ENCODE assay signal across 8 cellular contexts in the genomic region with DNA sequence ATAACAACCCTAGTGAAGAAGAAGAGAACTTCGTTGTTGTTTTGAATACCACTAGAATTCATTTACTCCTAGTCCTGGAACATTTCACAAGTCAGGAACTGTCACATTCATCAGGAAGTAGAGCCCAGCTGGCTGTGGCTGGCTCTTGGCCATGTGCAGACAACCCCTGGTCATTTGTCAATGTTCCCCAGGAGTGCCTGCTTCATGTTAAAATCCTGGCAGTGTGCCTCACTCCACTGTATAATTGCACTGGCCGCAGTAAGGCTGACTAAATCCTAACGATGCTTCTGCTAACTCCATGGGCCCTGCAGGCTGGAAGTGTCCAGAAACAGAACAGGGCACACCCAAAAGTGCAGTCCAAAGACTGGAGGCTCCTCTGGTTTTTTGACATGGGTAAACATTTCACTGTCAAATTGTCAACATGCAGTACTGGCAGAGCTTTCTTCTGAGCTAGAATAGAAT. TPM values are rescaled to one million over a fixed set of nuclear protein-coding genes. Genes with fewer than 3 reads are reported as not detected.
A peak's percentile ranks its signal among the peaks of the same experiment; 100 is the strongest.
DNase-seq lines count a peak whose midpoint lies in the region; ATAC-seq and TF ChIP-seq lines count a peak whose summit lies in the region.

No MANE protein-coding gene starts in this region.

- no peaks in the 10 kb centered on the region for H3K9me3 Mint-ChIP-seq in osteocyte (ENCODE audit: unreplicated experiment)

- no peak overlapping the region for H3K4me3 Mint-ChIP-seq in osteocyte (ENCODE audit: unreplicated experiment)

- no peaks in the 10 kb centered on the region for H3K9me3 ChIP-seq in esophagus muscularis mucosa

- intact Hi-C loops in esophagus muscularis mucosa (cut with DNase I) = no loop called here

- 0% methylated on average over 3 of the region's 3 CpGs for WGBS in esophagus muscularis mucosa

- DNase-seq in Caki2 (ENCODE audit: low read depth) = peak; percentile 14
- DNase-seq in NCI-H345 (lab: John Stamatoyannopoulos, UW) = peak; percentile 86
- peak; percentile 98 for DNase-seq in esophagus muscularis mucosa (ENCODE audit: extremely low spot score)
- no peak for DNase-seq in osteocyte (ENCODE audit: extremely low spot score, unreplicated experiment)
- no peak for DNase-seq in stimulated activated CD4-positive, alpha-beta T cell treated with anti-CD3 and anti-CD28 coated beads, Interleukin-4, amount 100 ng/mL, for 1 hour
- DNase-seq in activated naive CD4-positive, alpha-beta T cell (lab: John Stamatoyannopoulos, UW) = no peak

- peaks cover 18% of the 10 kb centered on the region for H3K27me3 Mint-ChIP-seq in osteocyte (ENCODE audit: unreplicated experiment)

- no peaks in the 10 kb centered on the region for H3K36me3 Mint-ChIP-seq in osteocyte (ENCODE audit: unreplicated experiment)

- H3K4me3 ChIP-seq in esophagus muscularis mucosa = peak overlapping the region in 1 of 4 donors; percentile 19

- H3K4me1 Mint-ChIP-seq in osteocyte (ENCODE audit: unreplicated experiment) = peaks cover 8% of the 10 kb centered on the region

- no peak for TF ChIP-seq EP300 in esophagus muscularis mucosa (IDR thresholded peaks at IDR 0.05)

- no peaks in the 10 kb centered on the region for H3K27me3 ChIP-seq in esophagus muscularis mucosa

- TF ChIP-seq CTCF in esophagus muscularis mucosa (IDR thresholded peaks at IDR 0.05) (no peak), osteocyte (IDR thresholded peaks at IDR 0.05) (no peak)

- in situ Hi-C loops in Caki2 (cut with HindIII; ENCODE audit: low pct_unique_long_range_greater_than_20kb, low sequenced_read_pairs) = no loop called here

- peak overlapping the region; percentile 54 to 80 (median 66) for H3K27ac ChIP-seq in esophagus muscularis mucosa (replicated peaks in 1 of 4)

- ATAC-seq in HG03095 (IDR thresholded peaks at IDR 0.05; ENCODE audit: unreplicated experiment) (no peak), HG02938 (IDR thresholded peaks at IDR 0.05; ENCODE audit: unreplicated experiment) (no peak)

- peak overlapping the region; percentile 12 for H3K27ac Mint-ChIP-seq in osteocyte (ENCODE audit: unreplicated experiment)

- H3K4me1 ChIP-seq in esophagus muscularis mucosa = peaks cover 17 to 37% (median 28%) of the 10 kb centered on the region in 4 donors

- TF ChIP-seq POLR2A in esophagus muscularis mucosa (IDR thresholded peaks at IDR 0.05; ENCODE audit: low read depth) = no peak

- no peaks in the 10 kb centered on the region for H3K36me3 ChIP-seq in esophagus muscularis mucosa

RNA-seq across cellular contexts. Expression of a gene that starts 41.5 kb away (rescaled TPM):
- total RNA-seq in Caki2 (2014; rRNA removed; shearing (Covaris generic); ENCODE audit: low replicate concordance) = 52.7 and 53.6 TPM in 2 replicates
- under 1 TPM in 1 of 4 donors, not detected in 3; 0.83 TPM for total RNA-seq in esophagus muscularis mucosa
- total RNA-seq in osteocyte = not detected in 2 replicates

Comparison
In these comparisons a context has a peak if more than half of its experiments do, and no peak if none do; other contexts are left out.
1. DNase-seq: peak in Caki2 (single experiment), NCI-H345 (single experiment) and esophagus muscularis mucosa (single experiment); none in osteocyte (single experiment), stimulated activated CD4-positive, alpha-beta T cell treated with anti-CD3 and anti-CD28 coated beads, Interleukin-4, amount 100 ng/mL, for 1 hour (single experiment) and activated naive CD4-positive, alpha-beta T cell (0 of 4).
2. RNA of a gene that starts 41.5 kb away (total RNA-seq): 52.7 to 53.6 TPM in Caki2; 0.83 TPM in esophagus muscularis mucosa and not detected in osteocyte; every median in the first group is over 10 times any median in the second.